ENCODE assay signal across 8 cellular contexts in genomic region chr3:151052329-151052728, GRCh38. TPM values are rescaled to one million over a fixed set of nuclear protein-coding genes. Genes with fewer than 3 reads are reported as not detected.
"Had no signal": no experiment of that assay in that cellular context is flagged by ENCODE, and none has a peak within 500 bp of the region (broad histone marks: within the 10 kb centered on the region; RNA-seq: fewer than 3 reads in every experiment).

No MANE protein-coding gene starts in this region.

- H3K4me3 ChIP-seq: GM23248 had no signal

- DNase-seq: GM23248, H9, HCEC 1CT, KBM-7 had no signal

- FAIRE-seq: H1, H54, HTR-8/SVneo had no signal

- H2AFZ ChIP-seq: GM23248 had no signal

- H3K27ac ChIP-seq: GM23248 had no signal

- H3K9ac ChIP-seq: GM23248 had no signal

RNA-seq across cellular contexts. Expression of gene MED12L, which starts 33.1 kb away (rescaled TPM):
- total RNA-seq: HT-29 had no signal
